ENCODE assay signal across 1 cellular context in genomic region chr2:9753276-9753600, GRCh38.
TF ChIP-seq lines count a peak whose summit lies in the region.

No MANE protein-coding gene starts in this region.

TF ChIP-seq in K562, 482 proteins besides CTCF, POLR2A, EP300 and RAD21 (continued from another document and continues in another):
- no peak for TF ChIP-seq ZNF318 (IDR thresholded peaks at IDR 0.05; ENCODE audit: borderline replicate concordance in 1 of 2, low read depth in 1 of 2)
- TF ChIP-seq ZNF507 (tag; conservative IDR thresholded peaks at IDR 0.05): no peak
- no peak for TF ChIP-seq HMGXB4 (CRISPR knock-in tag; IDR thresholded peaks at IDR 0.05)
- TF ChIP-seq TAF9B (IDR thresholded peaks at IDR 0.05; ENCODE audit: partially characterized antibody): no peak
- no peak for TF ChIP-seq NFRKB (IDR thresholded peaks at IDR 0.05; ENCODE audit: low read depth)
- no peak for TF ChIP-seq ZNF695 (CRISPR knock-in tag; IDR thresholded peaks at IDR 0.05)
- no peak for TF ChIP-seq FOXA1 (IDR thresholded peaks at IDR 0.05; ENCODE audit: borderline replicate concordance)
- no peak for TF ChIP-seq CREB3 (tag; conservative IDR thresholded peaks at IDR 0.05; ENCODE audit: low read depth)
- no peak for TF ChIP-seq ZBTB26 (CRISPR knock-in tag; IDR thresholded peaks at IDR 0.05)
- no peak for TF ChIP-seq ZBTB34 (CRISPR knock-in tag; IDR thresholded peaks at IDR 0.05)
- TF ChIP-seq AFF4 (CRISPR knock-in tag; IDR thresholded peaks at IDR 0.05): no peak
- TF ChIP-seq NEUROD1 (IDR thresholded peaks at IDR 0.05; ENCODE audit: borderline replicate concordance, low read depth, low read length, partially characterized antibody): no peak
- TF ChIP-seq PPARD (CRISPR knock-in tag; IDR thresholded peaks at IDR 0.05): no peak
- TF ChIP-seq PRMT5 (CRISPR knock-in tag; IDR thresholded peaks at IDR 0.05): no peak
- no peak for TF ChIP-seq SETDB1 (IDR thresholded peaks at IDR 0.05; ENCODE audit: low read length)
- TF ChIP-seq MAFK (IDR thresholded peaks at IDR 0.05; ENCODE audit: low read length): no peak; the same call in 1 of the 2 replicates
- no peak for TF ChIP-seq MCM7 (IDR thresholded peaks at IDR 0.05)
- TF ChIP-seq FOXJ2 (tag; IDR thresholded peaks at IDR 0.05): peak; percentile 48; the same call in 1 of the 2 replicates
- no peak for TF ChIP-seq ZNF197 (CRISPR knock-in tag; IDR thresholded peaks at IDR 0.05; ENCODE audit: low read depth)
- TF ChIP-seq ZBTB8A (IDR thresholded peaks at IDR 0.05; ENCODE audit: partially characterized antibody): no peak
- no peak for TF ChIP-seq ZNF699 (CRISPR knock-in tag; IDR thresholded peaks at IDR 0.05; ENCODE audit: insufficient replicate concordance)
- no peak for TF ChIP-seq ILK (tag; IDR thresholded peaks at IDR 0.05; ENCODE audit: borderline replicate concordance, low read depth)
- peak; percentile 64 for TF ChIP-seq TAL1 (IDR thresholded peaks at IDR 0.05)
- peak; percentile 88 for TF ChIP-seq HBP1 (CRISPR knock-in tag; IDR thresholded peaks at IDR 0.05)
- TF ChIP-seq ZNF518B (CRISPR knock-in tag; IDR thresholded peaks at IDR 0.05): no peak
- TF ChIP-seq EWSR1 (IDR thresholded peaks at IDR 0.05; ENCODE audit: borderline replicate concordance, low read depth, partially characterized antibody): no peak
- TF ChIP-seq PKNOX1 (IDR thresholded peaks at IDR 0.05): peak; percentile 49; the same call in 1 of the 2 replicates
- TF ChIP-seq ETV1 (tag; conservative IDR thresholded peaks at IDR 0.05; ENCODE audit: low read depth): peak; percentile 42; the same call in 1 of the 2 replicates
- no peak for TF ChIP-seq CREBBP (IDR thresholded peaks at IDR 0.05; ENCODE audit: low read depth, low read length)
- no peak for TF ChIP-seq PRPF4 (IDR thresholded peaks at IDR 0.05; ENCODE audit: insufficient read depth, low read depth, low read length, poor library complexity, severe bottlenecking)
- TF ChIP-seq HNRNPUL1 (IDR thresholded peaks at IDR 0.05; ENCODE audit: low read length): no peak
- TF ChIP-seq FOXP1 (CRISPR knock-in tag; IDR thresholded peaks at IDR 0.05): no peak
- no peak for TF ChIP-seq NFATC3 (IDR thresholded peaks at IDR 0.05)
- TF ChIP-seq ZNF175 (CRISPR knock-in tag; IDR thresholded peaks at IDR 0.05; ENCODE audit: low read depth): no peak
- TF ChIP-seq BRD9 (IDR thresholded peaks at IDR 0.05; ENCODE audit: low read depth, partially characterized antibody): no peak
